Comparison of ENCODE assay signal across 8 cellular contexts in genomic region chr7:140062528-140063299, GRCh38. TPM values are rescaled to one million over a fixed set of nuclear protein-coding genes. Genes with fewer than 3 reads are reported as not detected.
DNase-seq lines count a peak whose midpoint lies in the region; ATAC-seq, FAIRE-seq and TF ChIP-seq lines count a peak whose summit lies in the region.

PARP12 (minus strand) TSS chr7:140062951; CDS start chr7:140062847, 104 bp downstream.

- H3K4me1 ChIP-seq in iPS DF 6.9 (ENCODE audit: control insufficient read depth, insufficient read depth, low read length) (no peaks in the 10 kb centered on the region), gastrocnemius medialis (peaks cover 0 to 6% of the 10 kb centered on the region in 2 donors), SJCRH30 (peaks cover 11% of the 10 kb centered on the region)

- H3K36me3 ChIP-seq in iPS DF 6.9 (ENCODE audit: control insufficient read depth, insufficient read depth, low read length) (no peaks in the 10 kb centered on the region), gastrocnemius medialis (no peaks in the 10 kb centered on the region), SJCRH30 (no peaks in the 10 kb centered on the region)

- no peaks in the 10 kb centered on the region for H3K9me3 ChIP-seq in iPS DF 6.9 (ENCODE audit: control insufficient read depth, insufficient read depth, low read length)
- H3K9me3 ChIP-seq in gastrocnemius medialis, result no peaks in the 10 kb centered on the region
- peaks cover 10% of the 10 kb centered on the region; the same call in 1 of the 2 replicates for H3K9me3 ChIP-seq in SJCRH30 (replicated peaks)

- H3K4me3 ChIP-seq in astrocyte of the spinal cord (ENCODE audit: low read depth, low read length) (peak within 1 kb of the TSS; percentile 59), iPS DF 6.9 (ENCODE audit: low read length) (peak within 1 kb of the TSS; percentile 53; the same call in 1 of the 2 replicates), gastrocnemius medialis (peak within 1 kb of the TSS; percentile 62 to 84 (median 72)), SJCRH30 (no peak within 1 kb of the TSS)

- peak; percentile 84 for FAIRE-seq in GM12891 (lab: Jason Lieb, UNC)

- DNase-seq in GM12891 (ENCODE audit: insufficient read length, low spot score) (peak; percentile 87), NCI-H1105 (lab: John Stamatoyannopoulos, UW) (peak; percentile 39), T1000 (lab: John Stamatoyannopoulos, UW) (peak; percentile 63), astrocyte of the spinal cord (ENCODE audit: low read depth, low spot score) (peak; percentile 85), iPS DF 6.9 (ENCODE audit: low read depth, low spot score) (no peak), gastrocnemius medialis (peak; percentile 69 to 80), SJCRH30 (no peak)

- in situ Hi-C loops in astrocyte of the spinal cord (cut with HindIII; ENCODE audit: low sequenced_read_pairs), result no loop called here
- in situ Hi-C loops in gastrocnemius medialis (cut with MboI; ENCODE audit: low sequenced_read_pairs in 4 of 4), result no loop called here

- WGBS in iPS DF 6.9 (ENCODE audit: insufficient coverage, insufficient read length), result no CpG with 5 or more reads among the region's 106 CpGs

- peak; percentile 86 for ATAC-seq in HG02642 (IDR thresholded peaks at IDR 0.05; ENCODE audit: poor library complexity, unreplicated experiment)
- ATAC-seq in gastrocnemius medialis, result peak; percentile 73 to 84

- H3K27me3 ChIP-seq in iPS DF 6.9 (ENCODE audit: control insufficient read depth, insufficient read depth, low read length), result peaks cover 2% of the 10 kb centered on the region; the same call in 1 of the 2 replicates
- H3K27me3 ChIP-seq in gastrocnemius medialis, result no peaks in the 10 kb centered on the region
- H3K27me3 ChIP-seq in SJCRH30, result no peaks in the 10 kb centered on the region

- TF ChIP-seq CTCF in astrocyte of the spinal cord (IDR thresholded peaks at IDR 0.05; ENCODE audit: low read depth, low read length) (no peak), gastrocnemius medialis (IDR thresholded peaks at IDR 0.05 in 4 of 5, conservative IDR thresholded peaks at IDR 0.05 in 1 of 5) (no peak)

- intact Hi-C loops in gastrocnemius medialis (cut with DNase I; ENCODE audit: low total_unique reads), result loop anchor here (5.0 to 10.0 kb wide), 3 partner anchors 90 to 262 kb away; partner anchors contain the start of gene KDM7A

- H3K27ac ChIP-seq in iPS DF 6.9 (ENCODE audit: low read length) (no peak within 1 kb of the TSS), gastrocnemius medialis (peak within 1 kb of the TSS; percentile 71 to 80 (median 78)), SJCRH30 (no peak within 1 kb of the TSS)

- no peak for TF ChIP-seq POLR2A in GM12891 (IDR thresholded peaks at IDR 0.05; ENCODE audit: low read depth, low read length)
- peak; percentile 15 to 43 for TF ChIP-seq POLR2A in gastrocnemius medialis (IDR thresholded peaks at IDR 0.05)

TF ChIP-seq in GM12891, 5 proteins besides CTCF, POLR2A, EP300 and RAD21:
- TF ChIP-seq TAF1 (IDR thresholded peaks at IDR 0.05; ENCODE audit: low read depth, low read length) (no peak), SPI1 (IDR thresholded peaks at IDR 0.05; ENCODE audit: low read depth, low read length) (peak; percentile 30; the same call in 1 of the 2 replicates), PAX5 (IDR thresholded peaks at IDR 0.05; ENCODE audit: insufficient read depth, low read length, severe bottlenecking) (peak; percentile 25), POLR2AphosphoS5 (IDR thresholded peaks at IDR 0.05; ENCODE audit: low read depth, low read length) (no peak), POU2F2 (IDR thresholded peaks at IDR 0.05; ENCODE audit: low read depth, low read length) (peak; percentile 31; the same call in 1 of the 2 replicates)
TF ChIP-seq in GM12891: peak in this region for 3.

RNA-seq across cellular contexts. Expression of gene PARP12, which starts in this region (rescaled TPM):
- 9.0 TPM for polyA plus RNA-seq in GM12891 (2012; ENCODE audit: low read depth, missing spikeins)
- total RNA-seq in gastrocnemius medialis, result 10 to 100 TPM in 1 of 4 donors, 1 to 10 TPM in 3; 4.3 to 12.7 (median 4.9) TPM
- not detected in 2 replicates for total RNA-seq in SJCRH30 (2014; rRNA removed; shearing (Covaris generic))

Comparison
In these comparisons a context has a peak if more than half of its experiments do, and no peak if none do; other contexts are left out.
1. DNase-seq: peak in GM12891 (single experiment), NCI-H1105 (single experiment), T1000 (single experiment), astrocyte of the spinal cord (single experiment) and gastrocnemius medialis (2 of 2); none in iPS DF 6.9 (single experiment) and SJCRH30 (0 of 2).
2. H3K27ac ChIP-seq: peak in gastrocnemius medialis (4 of 4); none in iPS DF 6.9 (single experiment) and SJCRH30 (single experiment).